In genomic region chr9:92707530-92707929, GRCh38 we compare ENCODE assay signal across 12 cellular contexts.
"Had no signal": no experiment of that assay in that cellular context is flagged by ENCODE, and none has a peak within 500 bp of the region (broad histone marks: within the 10 kb centered on the region; RNA-seq: fewer than 3 reads in every experiment).

No MANE protein-coding gene starts in this region.

- H3K9ac ChIP-seq: parathyroid adenoma had no signal

- H3K4me3 ChIP-seq: adrenal gland, lower lobe of right lung, right atrium auricular region, tibial nerve had no signal

- H3K4me3 Mint-ChIP-seq: stimulated activated naive B cell treated with anti-CD40 and anti-IgM and Interleukin-4, amounts not matched to agents 10 μg/mL and 1 μg/mL and 100 μg/mL, for 72 hours had no signal

- H2AFZ ChIP-seq: parathyroid adenoma had no signal

- H3K27me3 ChIP-seq: adrenal gland, brain microvascular endothelial cell, right atrium auricular region, tibial nerve had no signal

- H3K27ac ChIP-seq: adrenal gland, brain microvascular endothelial cell, lower lobe of right lung, parathyroid adenoma, right atrium auricular region, tibial nerve had no signal

- H3K9me3 Mint-ChIP-seq: naive B cell; stimulated activated naive B cell treated with anti-CD40 and anti-IgM and Interleukin-4, amounts not matched to agents 10 μg/mL and 1 μg/mL and 100 μg/mL, for 72 hours had no signal

- DNase-seq: activated CD4-positive, CD25-positive, alpha-beta regulatory T cell treated with anti-CD3 and anti-CD28 coated beads, Interleukin-2, amount 50 U/mL, for 72 hours; activated naive CD4-positive, alpha-beta T cell treated with anti-CD3 and anti-CD28 coated beads, Interleukin-2, amount 50 U/mL, for 16 hours; adrenal gland; brain microvascular endothelial cell; hypothalamus; left cardiac atrium; lower lobe of right lung; naive B cell; stimulated activated naive B cell treated with anti-CD40 and anti-IgM and Interleukin-4, amounts not matched to agents 10 μg/mL and 1 μg/mL and 100 μg/mL, for 72 hours had no signal

- H3K79me2 ChIP-seq: parathyroid adenoma had no signal

- H3K27me3 Mint-ChIP-seq: naive B cell; stimulated activated naive B cell treated with anti-CD40 and anti-IgM and Interleukin-4, amounts not matched to agents 10 μg/mL and 1 μg/mL and 100 μg/mL, for 72 hours had no signal

- H3K27ac Mint-ChIP-seq: stimulated activated naive B cell treated with anti-CD40 and anti-IgM and Interleukin-4, amounts not matched to agents 10 μg/mL and 1 μg/mL and 100 μg/mL, for 72 hours had no signal

- H3K9me3 ChIP-seq: adrenal gland, lower lobe of right lung, right atrium auricular region, tibial nerve had no signal

- ATAC-seq: left cardiac atrium; lower lobe of right lung; stimulated activated naive B cell treated with anti-CD40 and anti-IgM and Interleukin-4, amounts not matched to agents 10 μg/mL and 1 μg/mL and 100 μg/mL, for 72 hours had no signal

- H3K4me1 ChIP-seq: adrenal gland, parathyroid adenoma, tibial nerve had no signal
